1 cellular context compared by ENCODE assay signal in the genomic region with DNA sequence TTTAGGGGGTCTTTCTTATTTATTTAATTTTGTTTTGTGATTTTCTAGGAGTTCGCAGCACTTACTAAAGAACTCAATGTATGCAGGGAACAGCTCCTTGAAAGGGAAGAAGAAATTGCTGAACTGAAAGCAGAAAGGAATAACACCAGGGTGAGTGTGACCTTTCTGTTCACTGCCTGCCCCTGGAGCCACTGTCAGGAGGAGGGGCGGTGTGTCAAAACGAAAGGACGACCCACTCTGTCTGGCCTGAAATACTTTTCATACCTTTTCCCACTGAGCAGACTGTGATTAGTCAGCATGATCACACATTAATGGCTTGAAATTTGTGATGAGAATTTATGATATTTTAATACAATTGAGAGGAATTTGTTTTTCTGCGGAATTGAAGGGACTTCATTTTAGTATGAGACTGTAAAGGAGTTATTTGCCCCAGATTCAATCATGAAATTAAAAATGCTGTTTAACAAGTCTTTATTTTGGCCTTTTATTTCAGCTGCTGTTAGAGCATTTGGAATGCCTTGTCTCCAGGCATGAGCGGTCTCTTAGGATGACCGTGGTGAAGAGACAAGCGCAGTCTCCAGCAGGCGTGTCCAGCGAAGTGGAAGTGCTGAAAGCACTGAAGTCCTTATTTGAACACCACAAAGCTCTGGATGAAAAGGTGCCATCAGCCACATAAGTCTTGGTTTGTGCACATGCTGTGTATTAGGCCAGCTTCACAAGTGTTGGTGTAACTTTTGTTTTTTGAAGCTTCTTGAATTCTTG.
TF ChIP-seq lines count a peak whose summit lies in the region.

No MANE protein-coding gene starts in this region.

TF ChIP-seq in GM12878, 131 proteins besides CTCF, POLR2A, EP300 and RAD21 (continued from another document):
- TF ChIP-seq, protein P1, sequence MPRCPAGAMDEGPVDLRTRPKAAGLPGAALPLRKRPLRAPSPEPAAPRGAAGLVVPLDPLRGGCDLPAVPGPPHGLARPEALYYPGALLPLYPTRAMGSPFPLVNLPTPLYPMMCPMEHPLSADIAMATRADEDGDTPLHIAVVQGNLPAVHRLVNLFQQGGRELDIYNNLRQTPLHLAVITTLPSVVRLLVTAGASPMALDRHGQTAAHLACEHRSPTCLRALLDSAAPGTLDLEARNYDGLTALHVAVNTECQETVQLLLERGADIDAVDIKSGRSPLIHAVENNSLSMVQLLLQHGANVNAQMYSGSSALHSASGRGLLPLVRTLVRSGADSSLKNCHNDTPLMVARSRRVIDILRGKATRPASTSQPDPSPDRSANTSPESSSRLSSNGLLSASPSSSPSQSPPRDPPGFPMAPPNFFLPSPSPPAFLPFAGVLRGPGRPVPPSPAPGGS (IDR thresholded peaks at IDR 0.05; ENCODE audit: borderline replicate concordance, insufficient read depth, low read depth, low read length, poor library complexity, severe bottlenecking), result no peak
- TF ChIP-seq ZNF217 (IDR thresholded peaks at IDR 0.05) (no peak), CBX3 (IDR thresholded peaks at IDR 0.05; ENCODE audit: borderline replicate concordance, low read depth) (no peak), ZBED1 (IDR thresholded peaks at IDR 0.05; ENCODE audit: borderline replicate concordance) (no peak), RCOR1 (conservative IDR thresholded peaks at IDR 0.05; ENCODE audit: low read depth, low read length) (no peak), NFXL1 (IDR thresholded peaks at IDR 0.05; ENCODE audit: borderline replicate concordance) (no peak), TCF3 (IDR thresholded peaks at IDR 0.05; ENCODE audit: borderline replicate concordance, insufficient read depth, low read depth, low read length) (no peak), RFX5 (IDR thresholded peaks at IDR 0.05; ENCODE audit: low read depth, low read length) (no peak), RELA (IDR thresholded peaks at IDR 0.05; ENCODE audit: borderline replicate concordance, partially characterized antibody) (no peak), EGR1 (IDR thresholded peaks at IDR 0.05; ENCODE audit: borderline replicate concordance in 1 of 2, low read depth in 2 of 2, low read length in 2 of 2) (no peak), ETV6 (conservative IDR thresholded peaks at IDR 0.05 in 1 of 2, IDR thresholded peaks at IDR 0.05 in 1 of 2; ENCODE audit: borderline replicate concordance in 1 of 2, low read depth in 1 of 2) (no peak), MYC (IDR thresholded peaks at IDR 0.05; ENCODE audit: insufficient read depth, insufficient read length, insufficient replicate concordance, low read length, severe bottlenecking) (no peak), BHLHE40 (IDR thresholded peaks at IDR 0.05; ENCODE audit: borderline replicate concordance in 1 of 2, low read depth in 2 of 2, low read length in 1 of 2) (peak in 1 of 2 experiments; percentile 17; a peak in 1 of 4 replicates), CREB1 (IDR thresholded peaks at IDR 0.05; ENCODE audit: low read depth) (no peak), NFYA (IDR thresholded peaks at IDR 0.05; ENCODE audit: borderline replicate concordance, low read depth, low read length) (no peak), BACH1 (IDR thresholded peaks at IDR 0.05; ENCODE audit: borderline replicate concordance) (peak; percentile 48; the same call in 1 of the 2 replicates), YBX1 (IDR thresholded peaks at IDR 0.05) (no peak)
- TF ChIP-seq, protein P2, sequence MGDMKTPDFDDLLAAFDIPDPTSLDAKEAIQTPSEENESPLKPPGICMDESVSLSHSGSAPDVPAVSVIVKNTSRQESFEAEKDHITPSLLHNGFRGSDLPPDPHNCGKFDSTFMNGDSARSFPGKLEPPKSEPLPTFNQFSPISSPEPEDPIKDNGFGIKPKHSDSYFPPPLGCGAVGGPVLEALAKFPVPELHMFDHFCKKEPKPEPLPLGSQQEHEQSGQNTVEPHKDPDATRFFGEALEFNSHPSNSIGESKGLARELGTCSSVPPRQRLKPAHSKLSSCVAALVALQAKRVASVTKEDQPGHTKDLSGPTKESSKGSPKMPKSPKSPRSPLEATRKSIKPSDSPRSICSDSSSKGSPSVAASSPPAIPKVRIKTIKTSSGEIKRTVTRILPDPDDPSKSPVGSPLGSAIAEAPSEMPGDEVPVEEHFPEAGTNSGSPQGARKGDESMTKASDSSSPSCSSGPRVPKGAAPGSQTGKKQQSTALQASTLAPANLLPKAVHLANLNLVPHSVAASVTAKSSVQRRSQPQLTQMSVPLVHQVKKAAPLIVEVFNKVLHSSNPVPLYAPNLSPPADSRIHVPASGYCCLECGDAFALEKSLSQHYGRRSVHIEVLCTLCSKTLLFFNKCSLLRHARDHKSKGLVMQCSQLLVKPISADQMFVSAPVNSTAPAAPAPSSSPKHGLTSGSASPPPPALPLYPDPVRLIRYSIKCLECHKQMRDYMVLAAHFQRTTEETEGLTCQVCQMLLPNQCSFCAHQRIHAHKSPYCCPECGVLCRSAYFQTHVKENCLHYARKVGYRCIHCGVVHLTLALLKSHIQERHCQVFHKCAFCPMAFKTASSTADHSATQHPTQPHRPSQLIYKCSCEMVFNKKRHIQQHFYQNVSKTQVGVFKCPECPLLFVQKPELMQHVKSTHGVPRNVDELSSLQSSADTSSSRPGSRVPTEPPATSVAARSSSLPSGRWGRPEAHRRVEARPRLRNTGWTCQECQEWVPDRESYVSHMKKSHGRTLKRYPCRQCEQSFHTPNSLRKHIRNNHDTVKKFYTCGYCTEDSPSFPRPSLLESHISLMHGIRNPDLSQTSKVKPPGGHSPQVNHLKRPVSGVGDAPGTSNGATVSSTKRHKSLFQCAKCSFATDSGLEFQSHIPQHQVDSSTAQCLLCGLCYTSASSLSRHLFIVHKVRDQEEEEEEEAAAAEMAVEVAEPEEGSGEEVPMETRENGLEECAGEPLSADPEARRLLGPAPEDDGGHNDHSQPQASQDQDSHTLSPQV (IDR thresholded peaks at IDR 0.05), result no peak
- TF ChIP-seq, protein P3, sequence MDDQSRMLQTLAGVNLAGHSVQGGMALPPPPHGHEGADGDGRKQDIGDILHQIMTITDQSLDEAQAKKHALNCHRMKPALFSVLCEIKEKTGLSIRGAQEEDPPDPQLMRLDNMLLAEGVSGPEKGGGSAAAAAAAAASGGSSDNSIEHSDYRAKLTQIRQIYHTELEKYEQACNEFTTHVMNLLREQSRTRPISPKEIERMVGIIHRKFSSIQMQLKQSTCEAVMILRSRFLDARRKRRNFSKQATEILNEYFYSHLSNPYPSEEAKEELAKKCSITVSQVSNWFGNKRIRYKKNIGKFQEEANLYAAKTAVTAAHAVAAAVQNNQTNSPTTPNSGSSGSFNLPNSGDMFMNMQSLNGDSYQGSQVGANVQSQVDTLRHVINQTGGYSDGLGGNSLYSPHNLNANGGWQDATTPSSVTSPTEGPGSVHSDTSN (IDR thresholded peaks at IDR 0.05; ENCODE audit: insufficient replicate concordance, low read depth, low read length), result no peak
- TF ChIP-seq, protein P4, sequence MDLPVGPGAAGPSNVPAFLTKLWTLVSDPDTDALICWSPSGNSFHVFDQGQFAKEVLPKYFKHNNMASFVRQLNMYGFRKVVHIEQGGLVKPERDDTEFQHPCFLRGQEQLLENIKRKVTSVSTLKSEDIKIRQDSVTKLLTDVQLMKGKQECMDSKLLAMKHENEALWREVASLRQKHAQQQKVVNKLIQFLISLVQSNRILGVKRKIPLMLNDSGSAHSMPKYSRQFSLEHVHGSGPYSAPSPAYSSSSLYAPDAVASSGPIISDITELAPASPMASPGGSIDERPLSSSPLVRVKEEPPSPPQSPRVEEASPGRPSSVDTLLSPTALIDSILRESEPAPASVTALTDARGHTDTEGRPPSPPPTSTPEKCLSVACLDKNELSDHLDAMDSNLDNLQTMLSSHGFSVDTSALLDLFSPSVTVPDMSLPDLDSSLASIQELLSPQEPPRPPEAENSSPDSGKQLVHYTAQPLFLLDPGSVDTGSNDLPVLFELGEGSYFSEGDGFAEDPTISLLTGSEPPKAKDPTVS (IDR thresholded peaks at IDR 0.05; ENCODE audit: low read depth, low read length), result no peak
